In the genomic region with DNA sequence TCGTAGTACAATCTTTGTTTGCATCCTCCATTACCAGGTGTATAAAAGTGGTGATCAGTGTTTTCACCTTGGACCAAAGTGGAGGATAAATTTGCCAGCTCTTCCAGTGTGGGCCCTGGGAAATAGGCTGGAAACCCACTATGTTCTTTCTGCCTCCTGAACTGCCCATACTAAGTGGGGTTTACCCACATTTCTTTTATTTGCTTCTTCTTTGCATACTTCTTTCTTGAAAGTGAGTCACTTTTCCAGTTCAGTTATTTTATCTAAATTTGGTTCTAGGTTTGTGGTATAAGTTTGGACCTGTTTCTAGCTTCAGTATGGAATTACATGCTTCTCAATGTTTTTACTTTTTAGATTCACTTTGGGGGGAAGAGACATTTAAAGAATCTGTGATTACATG, we compare ENCODE assay signal across 14 cellular contexts.
"Had no signal": no experiment of that assay in that cellular context is flagged by ENCODE, and none has a peak within 500 bp of the region (broad histone marks: within the 10 kb centered on the region; RNA-seq: fewer than 3 reads in every experiment).

No MANE protein-coding gene starts in this region.

- DNase-seq: activated CD4-positive, CD25-positive, alpha-beta regulatory T cell treated with anti-CD3 and anti-CD28 coated beads, Interleukin-2, amount 50 U/mL, for 72 hours; activated naive CD4-positive, alpha-beta T cell treated with anti-CD3 and anti-CD28 coated beads, Interleukin-2, amount 50 U/mL, for 16 hours; activated T-cell treated with anti-CD3 and anti-CD28 coated beads for 4 hours; dorsolateral prefrontal cortex; endodermal cell; erythroblast; left colon; lower lobe of right lung; nucleus accumbens; posterior cingulate gyrus; retina had no signal

- H3K4me1 Mint-ChIP-seq: endodermal cell; nephron; stimulated activated effector memory CD8-positive, alpha-beta T cell treated with anti-CD3 and anti-CD28 coated beads, Interleukin-12 subunit alpha, Interleukin-12 subunit beta, amount 100 ng/mL, for 72 hours had no signal

- H3K36me3 Mint-ChIP-seq: stimulated activated effector memory CD8-positive, alpha-beta T cell treated with anti-CD3 and anti-CD28 coated beads, Interleukin-12 subunit alpha, Interleukin-12 subunit beta, amount 100 ng/mL, for 72 hours had no signal

- H3K4me3 Mint-ChIP-seq: endodermal cell; nephron; stimulated activated effector memory CD8-positive, alpha-beta T cell treated with anti-CD3 and anti-CD28 coated beads, Interleukin-12 subunit alpha, Interleukin-12 subunit beta, amount 100 ng/mL, for 72 hours had no signal

- H3K9me3 Mint-ChIP-seq: endodermal cell; nephron; stimulated activated effector memory CD8-positive, alpha-beta T cell treated with anti-CD3 and anti-CD28 coated beads, Interleukin-12 subunit alpha, Interleukin-12 subunit beta, amount 100 ng/mL, for 72 hours had no signal

- ATAC-seq: gastroesophageal sphincter; left colon; lower lobe of right lung; stimulated activated effector memory CD8-positive, alpha-beta T cell treated with anti-CD3 and anti-CD28 coated beads, Interleukin-12 subunit alpha, Interleukin-12 subunit beta, amount 100 ng/mL, for 72 hours had no signal

- H3K27ac Mint-ChIP-seq: endodermal cell; nephron; stimulated activated effector memory CD8-positive, alpha-beta T cell treated with anti-CD3 and anti-CD28 coated beads, Interleukin-12 subunit alpha, Interleukin-12 subunit beta, amount 100 ng/mL, for 72 hours had no signal
